ENCODE assay signal across 8 cellular contexts in genomic region chr4:168831919-168832745, GRCh38.
DNase-seq lines count a peak whose midpoint lies in the region; ATAC-seq and TF ChIP-seq lines count a peak whose summit lies in the region.

No MANE protein-coding gene starts in this region.

- H3K9me3 ChIP-seq in CD4-positive, alpha-beta T cell (ENCODE audit: control insufficient read depth, low read length), result no peaks in the 10 kb centered on the region
- no peaks in the 10 kb centered on the region for H3K9me3 ChIP-seq in tibial artery

- intact Hi-C loops in CD4-positive, alpha-beta T cell (cut with DNase I, micrococcal nuclease), result loop anchor here in 1 of 2 experiments (10.0 kb wide), 1 partner anchor 317 kb away; no protein-coding TSS in a partner anchor
- intact Hi-C loops in tibial artery (cut with DNase I; ENCODE audit: low total_unique reads), result loop anchor here (2.0 to 5.0 kb wide), 2 partner anchors 15 to 115 kb away; no protein-coding TSS in a partner anchor

- POLR2A ChIA-PET in CD4-positive, alpha-beta T cell (lab: Charles Lee), result interaction anchor here (0.9 kb wide), 2 partner anchors 15 to 177 kb away, joined by 3 to 4 read pairs; partner anchors contain the start of gene CBR4

- no peak overlapping the region for H3K27ac ChIP-seq in CD4-positive, alpha-beta T cell (ENCODE audit: low read depth, low read length)
- H3K27ac ChIP-seq in tibial artery, result peak overlapping the region; percentile 88 to 98

- DNase-seq in CD4-positive, alpha-beta T cell, result peak; percentile 8 to 58 (median 32)
- DNase-seq in RPMI8226 (peak; percentile 62), germinal center (ENCODE audit: low spot score) (peak; percentile 81), nucleus accumbens (lab: John Stamatoyannopoulos, UW) (peak in 48 of 56 donors; percentile 10 to 79 (median 44)), tibial artery (peak; percentile 90 to 93)
- DNase-seq in activated naive CD4-positive, alpha-beta T cell treated with anti-CD3 and anti-CD28 coated beads, Interleukin-2, amount 10 ng/mL, durations not matched to agents 7 days and 5 days, result peak; percentile 64

- TF ChIP-seq CTCF in CD4-positive, alpha-beta T cell (IDR thresholded peaks at IDR 0.05), result no peak
- TF ChIP-seq CTCF in tibial artery (IDR thresholded peaks at IDR 0.05), result peak in 1 of 2 experiments; percentile 8

- H3K4me3 Mint-ChIP-seq in CD4-positive, alpha-beta T cell, result peak overlapping the region; percentile 83
- peak overlapping the region; percentile 70 for H3K4me3 Mint-ChIP-seq in activated naive CD4-positive, alpha-beta T cell treated with anti-CD3 and anti-CD28 coated beads, Interleukin-2, amount 10 ng/mL, durations not matched to agents 7 days and 5 days

- peaks cover 56% of the 10 kb centered on the region for H3K27me3 ChIP-seq in CD4-positive, alpha-beta T cell (ENCODE audit: control insufficient read depth, insufficient read depth, low read length)
- no peaks in the 10 kb centered on the region for H3K27me3 ChIP-seq in tibial artery

- no peak overlapping the region for H3K27ac Mint-ChIP-seq in CD4-positive, alpha-beta T cell
- no peak overlapping the region for H3K27ac Mint-ChIP-seq in activated naive CD4-positive, alpha-beta T cell treated with anti-CD3 and anti-CD28 coated beads, Interleukin-2, amount 10 ng/mL, durations not matched to agents 7 days and 5 days

- no peaks in the 10 kb centered on the region for H3K9me3 Mint-ChIP-seq in CD4-positive, alpha-beta T cell
- H3K9me3 Mint-ChIP-seq in activated naive CD4-positive, alpha-beta T cell treated with anti-CD3 and anti-CD28 coated beads, Interleukin-2, amount 10 ng/mL, durations not matched to agents 7 days and 5 days, result no peaks in the 10 kb centered on the region

- H3K4me3 ChIP-seq in tibial artery, result peak overlapping the region; percentile 80 to 96

- H3K4me1 Mint-ChIP-seq in CD4-positive, alpha-beta T cell (ENCODE audit: low read depth), result peaks cover 10% of the 10 kb centered on the region
- H3K4me1 Mint-ChIP-seq in activated naive CD4-positive, alpha-beta T cell treated with anti-CD3 and anti-CD28 coated beads, Interleukin-2, amount 10 ng/mL, durations not matched to agents 7 days and 5 days, result peaks cover 12% of the 10 kb centered on the region

- peaks cover 68% of the 10 kb centered on the region for H3K27me3 Mint-ChIP-seq in CD4-positive, alpha-beta T cell
- H3K27me3 Mint-ChIP-seq in activated naive CD4-positive, alpha-beta T cell treated with anti-CD3 and anti-CD28 coated beads, Interleukin-2, amount 10 ng/mL, durations not matched to agents 7 days and 5 days, result peaks cover 73% of the 10 kb centered on the region

- peak; percentile 84 for ATAC-seq in CD4-positive, alpha-beta T cell (ENCODE audit: poor library complexity)
- ATAC-seq in GM19395 (IDR thresholded peaks at IDR 0.05; ENCODE audit: unreplicated experiment) (peak; percentile 93), HG03460 (IDR thresholded peaks at IDR 0.05; ENCODE audit: unreplicated experiment) (peak; percentile 79)

- no peaks in the 10 kb centered on the region for H3K36me3 Mint-ChIP-seq in CD4-positive, alpha-beta T cell (ENCODE audit: low read depth)
- no peaks in the 10 kb centered on the region for H3K36me3 Mint-ChIP-seq in activated naive CD4-positive, alpha-beta T cell treated with anti-CD3 and anti-CD28 coated beads, Interleukin-2, amount 10 ng/mL, durations not matched to agents 7 days and 5 days

- CTCF ChIA-PET in CD4-positive, alpha-beta T cell (lab: Charles Lee), result no interaction called here
- CTCF ChIA-PET in activated naive CD4-positive, alpha-beta T cell treated with anti-CD3 and anti-CD28 coated beads, Interleukin-2, amount 10 ng/mL, durations not matched to agents 7 days and 5 days (lab: Charles Lee), result interaction anchor here (0.5 to 2.4 kb wide), 6 partner anchors 10 to 116 kb away, joined by 3 to 8 read pairs (median 3); no protein-coding TSS in a partner anchor

- H3K36me3 ChIP-seq in tibial artery, result peaks cover 0 to 4% (median 0%) of the 10 kb centered on the region in 3 donors

- peaks cover 0 to 38% (median 17%) of the 10 kb centered on the region in 4 donors for H3K4me1 ChIP-seq in tibial artery

Comparison
In these comparisons a context has a peak if more than half of its experiments do, and no peak if none do; other contexts are left out.
1. DNase-seq: peak in every context shown above with its lines; median percentile 92 in tibial artery; 81 in germinal center; 64 in activated naive CD4-positive, alpha-beta T cell treated with anti-CD3 and anti-CD28 coated beads, Interleukin-2, amount 10 ng/mL, durations not matched to agents 7 days and 5 days; 62 in RPMI8226; 44 in nucleus accumbens; 32 in CD4-positive, alpha-beta T cell.